1 cellular context compared by ENCODE assay signal in the genomic region with DNA sequence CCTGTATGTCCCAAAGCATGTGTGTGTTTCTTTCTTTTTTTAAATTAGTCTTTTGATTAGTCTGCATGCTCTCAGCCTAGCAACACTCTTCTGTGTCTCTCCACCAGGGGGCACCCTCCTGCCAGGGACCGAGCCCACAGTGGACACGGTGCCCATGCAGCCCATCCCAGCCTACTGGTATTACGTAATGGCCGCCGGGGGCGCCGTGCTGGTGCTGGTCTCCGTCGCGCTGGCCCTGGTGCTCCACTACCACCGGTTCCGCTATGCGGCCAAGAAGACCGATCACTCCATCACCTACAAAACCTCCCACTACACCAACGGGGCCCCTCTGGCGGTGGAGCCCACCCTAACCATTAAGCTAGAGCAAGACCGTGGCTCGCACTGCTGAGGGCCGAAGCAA.
TF ChIP-seq lines count a peak whose summit lies in the region.

No MANE protein-coding gene starts in this region.

TF ChIP-seq in SK-N-SH treated with all-trans-retinoic acid at 6 μM for 48 hours, 23 proteins besides CTCF, POLR2A, EP300 and RAD21 (continued from another document):
- TF ChIP-seq ZNF70 (CRISPR knock-in tag; IDR thresholded peaks at IDR 0.05) (no peak), RARB (CRISPR knock-in tag; IDR thresholded peaks at IDR 0.05) (no peak), ISL1 (CRISPR knock-in tag; IDR thresholded peaks at IDR 0.05) (no peak), TCF4 (CRISPR knock-in tag; IDR thresholded peaks at IDR 0.05; ENCODE audit: borderline replicate concordance) (no peak), SNAI2 (CRISPR knock-in tag; IDR thresholded peaks at IDR 0.05) (no peak)
TF ChIP-seq in SK-N-SH treated with all-trans-retinoic acid at 6 μM for 48 hours: peak in this region for 0.
